In genomic region chr18:11761553-11761952, GRCh38 we compare ENCODE assay signal across 12 cellular contexts.
DNase-seq lines count a peak whose midpoint lies in the region; ATAC-seq and TF ChIP-seq lines count a peak whose summit lies in the region.
"Had no signal": no experiment of that assay in that cellular context is flagged by ENCODE, and none has a peak within 500 bp of the region (broad histone marks: within the 10 kb centered on the region; RNA-seq: fewer than 3 reads in every experiment).

No MANE protein-coding gene starts in this region.

- H3K9me2 ChIP-seq in MM.1S (replicated peaks; ENCODE audit: insufficient read depth, low read length), result no peaks in the 10 kb centered on the region

- in situ Hi-C loops in GM13976 (cut with MboI; ENCODE audit: low sequenced_read_pairs, unreplicated experiment), result no loop called here

- ATAC-seq in natural killer cell treated with Interleukin-12 subunit alpha and Interleukin-12 subunit beta and Interleukin-15 and Interleukin-18, amount 100 ng/mL, for 72 hours, result no peak
- ATAC-seq in GM21528 (IDR thresholded peaks at IDR 0.05; ENCODE audit: low FRiP score, unreplicated experiment), result no peak

- H3K4me3 Mint-ChIP-seq in natural killer cell treated with Interleukin-12 subunit alpha and Interleukin-12 subunit beta and Interleukin-15 and Interleukin-18, amount 100 ng/mL, for 72 hours, result no peak overlapping the region
- H3K4me3 Mint-ChIP-seq: brain had no signal

- H2AFZ ChIP-seq in MM.1S (ENCODE audit: low read length), result no peak overlapping the region

- H3K27ac ChIP-seq in MM.1S (ENCODE audit: low read length), result no peak overlapping the region
- H3K27ac ChIP-seq: esophagus squamous epithelium, HL-60 had no signal

- H3K27me3 Mint-ChIP-seq in natural killer cell treated with Interleukin-12 subunit alpha and Interleukin-12 subunit beta and Interleukin-15 and Interleukin-18, amount 100 ng/mL, for 72 hours, result peaks cover 7 to 10% of the 10 kb centered on the region in 2 donors
- H3K27me3 Mint-ChIP-seq: brain had no signal

- H3K36me3 ChIP-seq in MM.1S (replicated peaks; ENCODE audit: insufficient read depth, low read length), result no peaks in the 10 kb centered on the region
- H3K36me3 ChIP-seq: esophagus squamous epithelium had no signal

- no peaks in the 10 kb centered on the region for H3K36me3 Mint-ChIP-seq in natural killer cell treated with Interleukin-12 subunit alpha and Interleukin-12 subunit beta and Interleukin-15 and Interleukin-18, amount 100 ng/mL, for 72 hours
- H3K36me3 Mint-ChIP-seq: brain had no signal

- DNase-seq in GM12865 (ENCODE audit: low read depth), result peak; percentile 6
- no peak for DNase-seq in MM.1S
- no peak for DNase-seq in cardiac fibroblast (ENCODE audit: low read depth in 2 of 2)
- DNase-seq in natural killer cell treated with Interleukin-12 subunit alpha and Interleukin-12 subunit beta and Interleukin-15 and Interleukin-18, amount 100 ng/mL, for 72 hours (ENCODE audit: low spot score), result no peak
- DNase-seq in activated naive CD4-positive, alpha-beta T cell (lab: John Stamatoyannopoulos, UW), result no peak
- no peak for DNase-seq in NOMO-1 treated with dmso at 0.1 percent for 144 hours (lab: John Stamatoyannopoulos, UW; ENCODE audit: unreplicated experiment)
- no peak for DNase-seq in GM13976 (ENCODE audit: low spot score)
- DNase-seq: esophagus squamous epithelium, NCI-H1694 treated with DMSO at 0.1 percent for 48 hours had no signal

- H3K79me2 ChIP-seq in MM.1S (ENCODE audit: low read length), result no peaks in the 10 kb centered on the region

- peaks cover 8 to 16% of the 10 kb centered on the region in 2 donors for H3K4me1 Mint-ChIP-seq in natural killer cell treated with Interleukin-12 subunit alpha and Interleukin-12 subunit beta and Interleukin-15 and Interleukin-18, amount 100 ng/mL, for 72 hours (ENCODE audit: low read depth in 2 of 2)

- H3K9me3 ChIP-seq in MM.1S (replicated peaks; ENCODE audit: insufficient read depth, low read length), result no peaks in the 10 kb centered on the region
- H3K9me3 ChIP-seq: esophagus squamous epithelium had no signal

- H3K4me3 ChIP-seq in GM12865 (ENCODE audit: low read depth, low read length), result no peak overlapping the region
- H3K4me3 ChIP-seq in MM.1S (ENCODE audit: low read length), result no peak overlapping the region
- no peak overlapping the region for H3K4me3 ChIP-seq in cardiac fibroblast (replicated peaks in 1 of 2; ENCODE audit: low read depth in 2 of 2, low read length in 2 of 2)
- H3K4me3 ChIP-seq: esophagus squamous epithelium had no signal

- no peak overlapping the region for H3K9ac ChIP-seq in MM.1S (ENCODE audit: low read length)

- TF ChIP-seq CTCF in GM12865 (IDR thresholded peaks at IDR 0.05; ENCODE audit: insufficient read depth, low read depth, low read length, missing control alignments) (peak; percentile 33), MM.1S (IDR thresholded peaks at IDR 0.05; ENCODE audit: low read length) (peak; percentile 33), cardiac fibroblast (IDR thresholded peaks at IDR 0.05; ENCODE audit: low read depth, low read length) (peak; percentile 30), GM13976 (IDR thresholded peaks at IDR 0.05; ENCODE audit: borderline replicate concordance, control extremely low read depth, extremely low read depth, insufficient read depth, missing control alignments) (no peak)

- no peaks in the 10 kb centered on the region for H3F3A ChIP-seq in MM.1S (ENCODE audit: insufficient read depth, low read length)

- no peak overlapping the region for H3K4me2 ChIP-seq in MM.1S (ENCODE audit: low read depth, low read length)

- peak overlapping the region; percentile 50 to 61 for H3K27ac Mint-ChIP-seq in natural killer cell treated with Interleukin-12 subunit alpha and Interleukin-12 subunit beta and Interleukin-15 and Interleukin-18, amount 100 ng/mL, for 72 hours

- H3K27me3 ChIP-seq in MM.1S (replicated peaks; ENCODE audit: insufficient read depth, low read length), result no peaks in the 10 kb centered on the region
- H3K27me3 ChIP-seq: esophagus squamous epithelium had no signal

- no peaks in the 10 kb centered on the region for H4K20me1 ChIP-seq in MM.1S (ENCODE audit: insufficient read depth, low read length)

- no peaks in the 10 kb centered on the region for H3K4me1 ChIP-seq in MM.1S (ENCODE audit: low read length)
- H3K4me1 ChIP-seq: esophagus squamous epithelium had no signal

- H3K9me3 Mint-ChIP-seq in natural killer cell treated with Interleukin-12 subunit alpha and Interleukin-12 subunit beta and Interleukin-15 and Interleukin-18, amount 100 ng/mL, for 72 hours, result no peaks in the 10 kb centered on the region
- H3K9me3 Mint-ChIP-seq: brain had no signal
